ENCODE assay signal across 1 cellular context in genomic region chrX:12955882-12956703, GRCh38.
A peak's percentile ranks its signal among the peaks of the same experiment; 100 is the strongest.
TF ChIP-seq lines count a peak whose summit lies in the region.

No MANE protein-coding gene starts in this region.

TF ChIP-seq in K562, 482 proteins besides CTCF, POLR2A, EP300 and RAD21 (continued from another document):
- TF ChIP-seq CBX5 (IDR thresholded peaks at IDR 0.05; ENCODE audit: borderline replicate concordance, low read depth): no peak
- TF ChIP-seq SMARCE1 (IDR thresholded peaks at IDR 0.05): 0 out of 2 replicates have a peak, but pooled peaks have one; percentile 15
